11 cellular contexts compared by ENCODE assay signal in genomic region chr7:99234185-99234584, GRCh38. TPM values are rescaled to one million over a fixed set of nuclear protein-coding genes. Genes with fewer than 3 reads are reported as not detected.
"Had no signal": no experiment of that assay in that cellular context is flagged by ENCODE, and none has a peak within 500 bp of the region (broad histone marks: within the 10 kb centered on the region; RNA-seq: fewer than 3 reads in every experiment).

No MANE protein-coding gene starts in this region.

- H2AFZ ChIP-seq: GM23248 had no signal

- H3K4me3 Mint-ChIP-seq: H9, HFFc6 had no signal

- ATAC-seq: HCT116 had no signal

- H3K9me3 Mint-ChIP-seq: HFFc6 had no signal

- H3K9me3 ChIP-seq: HAP-1 had no signal

- H3K9ac ChIP-seq: GM23248 had no signal

- H3K4me1 ChIP-seq: HAP-1 had no signal

- H3K27ac ChIP-seq: GM23248 had no signal

- H3K36me3 ChIP-seq: HAP-1 had no signal

- H3K27ac Mint-ChIP-seq: H9, HFFc6 had no signal

- H3K4me3 ChIP-seq: GM23248, HAP-1 had no signal

- DNase-seq: GM23248, GOT3, H7, H9, HCEC 1CT, HFFc6 had no signal

- FAIRE-seq: H1, H54 had no signal

RNA-seq across cellular contexts. Expression of gene KPNA7, which starts 26.3 kb away (rescaled TPM):
- total RNA-seq: GM23248, H1, H4, H7, H9, HFFc6 had no signal
- polyA plus RNA-seq: GM23248, H1 had no signal

RNA-seq across cellular contexts. Expression of gene MYH16, which starts 38.5 kb away (rescaled TPM):
- total RNA-seq: GM23248, H1, H7, H9 had no signal
- polyA plus RNA-seq: GM23248, H1 had no signal
